ENCODE assay signal across 9 cellular contexts in the genomic region with DNA sequence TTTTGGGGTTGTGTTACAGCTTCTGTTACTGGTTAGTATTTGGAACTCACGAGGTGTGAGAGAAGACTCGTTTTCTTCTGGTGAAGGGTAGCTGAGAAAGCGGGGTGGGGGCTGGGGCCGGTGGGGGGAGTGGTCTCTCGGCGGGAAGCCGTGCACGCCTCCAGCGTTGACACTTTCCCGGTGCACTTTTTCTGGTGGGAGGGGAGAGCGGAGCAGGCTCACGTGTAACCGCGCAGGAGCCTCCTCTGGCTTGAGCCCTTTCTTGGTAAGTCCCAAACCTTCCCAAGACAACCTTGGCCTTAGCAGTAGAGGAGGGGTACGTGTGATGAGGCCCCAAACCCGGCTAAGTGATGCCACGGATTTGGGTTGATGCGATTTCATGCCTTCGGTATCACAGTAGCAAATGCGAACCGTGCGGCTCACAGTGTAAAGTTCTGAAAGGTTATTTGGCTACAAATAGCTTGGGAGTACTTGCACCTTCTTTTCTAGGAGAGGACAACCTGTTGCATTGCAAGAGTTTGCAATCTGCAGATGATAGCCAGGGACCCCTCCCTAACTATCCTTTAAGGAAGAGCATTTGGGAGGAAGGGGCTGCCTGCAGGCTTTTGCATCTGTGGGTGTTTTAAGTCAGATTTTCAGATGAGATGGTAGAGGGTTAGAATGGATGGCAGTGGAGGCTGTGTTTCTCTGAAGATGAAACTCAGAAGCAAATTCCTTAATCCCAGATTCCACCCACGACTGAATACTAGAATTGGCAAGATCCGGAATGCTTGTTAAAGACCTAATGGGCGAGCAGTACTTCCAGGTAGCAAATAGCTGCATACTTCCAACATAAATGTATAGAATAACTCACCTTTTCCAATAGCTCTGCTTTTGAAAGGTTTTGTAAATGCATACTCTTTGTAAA. TPM values are rescaled to one million over a fixed set of nuclear protein-coding genes. Genes with fewer than 3 reads are reported as not detected.
DNase-seq lines count a peak whose midpoint lies in the region; ATAC-seq and TF ChIP-seq lines count a peak whose summit lies in the region.
"Had no signal": no experiment of that assay in that cellular context is flagged by ENCODE, and none has a peak within 500 bp of the region (broad histone marks: within the 10 kb centered on the region; RNA-seq: fewer than 3 reads in every experiment).

No MANE protein-coding gene starts in this region.

- H3K23ac ChIP-seq in trophoblast cell (ENCODE audit: low read length) = no peak overlapping the region

- no peak overlapping the region for H3K4me2 ChIP-seq in trophoblast cell (ENCODE audit: low read length)

- H3K4me1 ChIP-seq in right atrium auricular region = peaks cover 0 to 50% of the 10 kb centered on the region in 2 donors
- H3K4me1 ChIP-seq in trophoblast cell (ENCODE audit: control insufficient read depth in 1 of 2, insufficient read depth in 2 of 2, low read length in 2 of 2) = peaks cover 6 to 7% of the 10 kb centered on the region in 2 experiments

- H3K27ac ChIP-seq in right atrium auricular region (peak overlapping the region; percentile 93 to 95), trophoblast cell (ENCODE audit: low read depth, low read length) (no peak overlapping the region)

- CTCF ChIA-PET in Calu3 (lab: Charles Lee) = interaction anchor here (0.6 to 1.5 kb wide), 2 partner anchors 28 to 43 kb away, joined by 3 to 6 read pairs; no protein-coding TSS in a partner anchor
- CTCF ChIA-PET in activated B cell treated with CpG ODN at 0.5 μM for 24 hours (lab: Charles Lee) = interaction anchor here (1.0 kb wide), 1 partner anchor 30 kb away, joined by 3 read pairs; no protein-coding TSS in a partner anchor

- H3K27ac Mint-ChIP-seq in Calu3 (ENCODE audit: unreplicated experiment) (no peak overlapping the region), activated B cell treated with CpG ODN at 0.5 μM for 24 hours (no peak overlapping the region)

- H3K9ac ChIP-seq in trophoblast cell (ENCODE audit: low read length) = peak overlapping the region; percentile 67

- H3K4me1 Mint-ChIP-seq in Calu3 (ENCODE audit: low read depth, unreplicated experiment) (no peaks in the 10 kb centered on the region), activated B cell treated with CpG ODN at 0.5 μM for 24 hours (peaks cover 22% of the 10 kb centered on the region)

- no peaks in the 10 kb centered on the region for H3K79me1 ChIP-seq in trophoblast cell (ENCODE audit: low read length)

- H2BK120ac ChIP-seq in trophoblast cell (ENCODE audit: insufficient read depth, low read length, poor library complexity) = no peak overlapping the region

- POLR2A ChIA-PET in activated B cell treated with CpG ODN at 0.5 μM for 24 hours (lab: Charles Lee) = interaction anchor here (0.6 to 1.9 kb wide), 2 partner anchors 28 to 29 kb away, joined by 3 to 7 read pairs; no protein-coding TSS in a partner anchor

- H4K91ac ChIP-seq in trophoblast cell (ENCODE audit: low read depth, low read length) = no peak overlapping the region

- peaks cover 7% of the 10 kb centered on the region for H3K36me3 Mint-ChIP-seq in Calu3 (ENCODE audit: insufficient read depth, unreplicated experiment)
- no peaks in the 10 kb centered on the region for H3K36me3 Mint-ChIP-seq in activated B cell treated with CpG ODN at 0.5 μM for 24 hours (ENCODE audit: low read depth)

- H2AFZ ChIP-seq in trophoblast cell (ENCODE audit: insufficient read depth, low read length, poor library complexity) = no peak overlapping the region

- H2BK5ac ChIP-seq in trophoblast cell (ENCODE audit: low read depth, low read length, poor library complexity) = no peak overlapping the region

- TF ChIP-seq CTCF in Calu3 (IDR thresholded peaks at IDR 0.05; ENCODE audit: unreplicated experiment) = no peak
- no peak for TF ChIP-seq CTCF in activated B cell treated with CpG ODN at 0.5 μM for 24 hours (IDR thresholded peaks at IDR 0.05)
- TF ChIP-seq CTCF in right atrium auricular region (IDR thresholded peaks at IDR 0.05) = no peak

- intact Hi-C loops in Calu3 (cut with micrococcal nuclease; ENCODE audit: unreplicated experiment) (no loop called here), activated B cell treated with CpG ODN at 0.5 μM for 24 hours (cut with micrococcal nuclease) (loop anchor here (10.0 kb wide), 2 partner anchors 302 to 488 kb away; a partner anchor contains a TSS)

- H3K14ac ChIP-seq in trophoblast cell (ENCODE audit: low read length) = no peak overlapping the region

- no peaks in the 10 kb centered on the region for H3K27me3 ChIP-seq in right atrium auricular region
- H3K27me3 ChIP-seq in trophoblast cell (ENCODE audit: insufficient read depth, low read length) = peaks cover 43% of the 10 kb centered on the region

- BruUV-seq in Calu3 (replicated peaks; lab: Mats Ljungman, UMichigan) = no TSS peak

- no peak overlapping the region for H4K8ac ChIP-seq in trophoblast cell (ENCODE audit: low read depth, low read length)

- H3K4me3 Mint-ChIP-seq in Calu3 (ENCODE audit: low read depth, unreplicated experiment) (peak overlapping the region; percentile 64), activated B cell treated with CpG ODN at 0.5 μM for 24 hours (peak overlapping the region; percentile 44)

- no peak overlapping the region for H3K18ac ChIP-seq in trophoblast cell (ENCODE audit: low read length)

- peak overlapping the region; percentile 55 to 73 for H3K4me3 ChIP-seq in right atrium auricular region
- no peak overlapping the region for H3K4me3 ChIP-seq in trophoblast cell (ENCODE audit: low read depth, low read length)

- DNase-seq in Calu3 = no peak
- no peak for DNase-seq in activated B cell treated with CpG ODN at 0.5 μM for 24 hours
- DNase-seq in right atrium auricular region (ENCODE audit: low spot score) = no peak
- DNase-seq in trophoblast cell = no peak
- no peak for DNase-seq in stimulated activated naive CD4-positive, alpha-beta T cell treated with Interleukin-2 at 50 U/mL for 16 hours (lab: John Stamatoyannopoulos, UW)
- DNase-seq: NCI-H226 had no signal

- no peak overlapping the region for H2AK5ac ChIP-seq in trophoblast cell (ENCODE audit: low read length)

- H3K9me3 ChIP-seq in right atrium auricular region (no peaks in the 10 kb centered on the region), trophoblast cell (ENCODE audit: insufficient read depth, low read depth, low read length) (no peaks in the 10 kb centered on the region)

- WGBS in trophoblast cell (ENCODE audit: extremely low coverage, insufficient coverage, insufficient read length) = no CpG with 5 or more reads among the region's 25 CpGs

- H3K79me2 ChIP-seq in trophoblast cell (ENCODE audit: control insufficient read depth, insufficient read depth, low read length, poor library complexity) = no peaks in the 10 kb centered on the region

- H2BK12ac ChIP-seq in trophoblast cell (ENCODE audit: low read length) = no peak overlapping the region

- H3K4ac ChIP-seq in trophoblast cell (ENCODE audit: low read depth, low read length) = no peak overlapping the region

- no peak for ATAC-seq in activated B cell treated with CpG ODN at 0.5 μM for 24 hours (ENCODE audit: low read depth)
- ATAC-seq in GM21515 (IDR thresholded peaks at IDR 0.05; ENCODE audit: unreplicated experiment) = no peak
- no peak for ATAC-seq in HG03571 (IDR thresholded peaks at IDR 0.05; ENCODE audit: unreplicated experiment)
- ATAC-seq in GM21528 (IDR thresholded peaks at IDR 0.05; ENCODE audit: low FRiP score, unreplicated experiment) = no peak

- H3K27me3 Mint-ChIP-seq in Calu3 (ENCODE audit: unreplicated experiment) (peaks cover 35% of the 10 kb centered on the region), activated B cell treated with CpG ODN at 0.5 μM for 24 hours (peaks cover 77% of the 10 kb centered on the region)

- H3K36me3 ChIP-seq in right atrium auricular region (no peaks in the 10 kb centered on the region), trophoblast cell (ENCODE audit: control insufficient read depth in 1 of 2, insufficient read depth in 2 of 2, low read length in 2 of 2) (no peaks in the 10 kb centered on the region)

- H3K9me3 Mint-ChIP-seq in Calu3 (ENCODE audit: low read depth, unreplicated experiment) (no peaks in the 10 kb centered on the region), activated B cell treated with CpG ODN at 0.5 μM for 24 hours (peaks cover 3% of the 10 kb centered on the region)

- no peak overlapping the region for H4K12ac ChIP-seq in trophoblast cell (ENCODE audit: low read depth, low read length)

RNA-seq across cellular contexts. Expression of a gene that starts 1.5 kb away (rescaled TPM):
- 1.3 and 3.3 TPM in 2 replicates for total RNA-seq in Calu3 (2022)
- total RNA-seq in activated B cell treated with CpG ODN at 0.5 μM for 24 hours = 0.10 and 0.69 TPM in 2 replicates
- 10 to 100 TPM; 36.9 to 38.4 TPM for total RNA-seq in right atrium auricular region
- 0.01 and 0.03 TPM in 2 replicates for polyA plus RNA-seq in trophoblast cell (2013)
